Comparison of ENCODE assay signal across 29 cellular contexts in genomic region chr1:1086911-1087341, GRCh38. TPM values are rescaled to one million over a fixed set of nuclear protein-coding genes. Genes with fewer than 3 reads are reported as not detected.
DNase-seq lines count a peak whose midpoint lies in the region; ATAC-seq and TF ChIP-seq lines count a peak whose summit lies in the region.
"Had no signal": no experiment of that assay in that cellular context is flagged by ENCODE, and none has a peak within 500 bp of the region (broad histone marks: within the 10 kb centered on the region; RNA-seq: fewer than 3 reads in every experiment).

No MANE protein-coding gene starts in this region.

- H3K36me3 ChIP-seq in BLaER1 (peaks cover 25% of the 10 kb centered on the region), spleen (peaks cover 0 to 50% (median 2%) of the 10 kb centered on the region in 6 donors)
- H3K36me3 ChIP-seq: pancreas, SJCRH30 had no signal

- intact Hi-C loops in spleen (cut with DNase I; ENCODE audit: low total_unique reads) = no loop called here

- DNase-seq in D341Med (ENCODE audit: low spot score) = peak; percentile 27
- peak; percentile 38 for DNase-seq in left lobe of liver (ENCODE audit: low spot score)
- peak; percentile 58 for DNase-seq in spleen
- no peak for DNase-seq in erythroblast (lab: John Stamatoyannopoulos, UW)
- DNase-seq in NCI-H446 treated with DMSO at 0.1 percent for 48 hours (lab: John Stamatoyannopoulos, UW) = no peak
- DNase-seq: activated CD4-positive, alpha-beta T cell treated with anti-CD3 and anti-CD28 coated beads, Interleukin-2, amount 10 ng/mL, durations not matched to agents 24 days and 14 days; activated T-cell treated with anti-CD3 and anti-CD28 coated beads, Interleukin-2, amount 50 U/mL, for 48 hours; dermis blood vessel endothelial cell; esophagus squamous epithelium; foreskin keratinocyte; GOT3; natural killer cell; NCI-H1092 treated with DMSO at 0.1 percent for 48 hours; NCI-H187; SJCRH30; stimulated activated CD4-positive, alpha-beta T cell treated with anti-CD3 and anti-CD28 coated beads, Interleukin-1b, Interleukin-23, amount 100 ng/mL, for 48 hours; T-cell had no signal

- H3K4me1 ChIP-seq in BLaER1 = peaks cover 96% of the 10 kb centered on the region
- no peaks in the 10 kb centered on the region for H3K4me1 ChIP-seq in spleen
- H3K4me1 ChIP-seq: esophagus squamous epithelium, foreskin keratinocyte, pancreas, SJCRH30 had no signal

- peak overlapping the region; percentile 79 for H3K9ac ChIP-seq in BLaER1

- no peaks in the 10 kb centered on the region for H3K9me3 ChIP-seq in BLaER1
- H3K9me3 ChIP-seq in spleen = no peaks in the 10 kb centered on the region
- H3K9me3 ChIP-seq: esophagus squamous epithelium, mucosa of descending colon, pancreas, SJCRH30 had no signal

- no peaks in the 10 kb centered on the region for H3K27me3 ChIP-seq in BLaER1
- H3K27me3 ChIP-seq in spleen (replicated peaks in 1 of 7) = no peaks in the 10 kb centered on the region
- H3K27me3 ChIP-seq: esophagus squamous epithelium, foreskin keratinocyte, pancreas, SJCRH30 had no signal

- TF ChIP-seq CTCF in spleen (IDR thresholded peaks at IDR 0.05 in 8 of 11, conservative IDR thresholded peaks at IDR 0.05 in 3 of 11) = no peak

- ATAC-seq in left lobe of liver (no peak), HG02970 (IDR thresholded peaks at IDR 0.05; ENCODE audit: low FRiP score, unreplicated experiment) (no peak)
- ATAC-seq: foreskin keratinocyte, K562, mucosa of descending colon, natural killer cell, pancreas, T-cell, WTC11 had no signal

- H3K4me2 ChIP-seq in BLaER1 = peak overlapping the region; percentile 95
- H3K4me2 ChIP-seq: smooth muscle cell had no signal

- H3K27ac ChIP-seq in BLaER1 (peak overlapping the region; percentile 86), spleen (no peak overlapping the region)
- H3K27ac ChIP-seq: esophagus squamous epithelium, foreskin keratinocyte, pancreas, SJCRH30 had no signal

- TF ChIP-seq POLR2A in spleen (IDR thresholded peaks at IDR 0.05) (no peak), erythroblast (IDR thresholded peaks at IDR 0.05; ENCODE audit: low read length) (no peak)

- WGBS in spleen, 5 donors = 83 to 94% (median 91%) methylated on average over 13 to 17 of the region's 17 CpGs

- peaks cover 19% of the 10 kb centered on the region for H4K20me1 ChIP-seq in BLaER1

- H3K4me3 ChIP-seq in BLaER1 (peak overlapping the region; percentile 57), spleen (no peak overlapping the region)
- H3K4me3 ChIP-seq: esophagus squamous epithelium, K562, lung, mucosa of descending colon, pancreas, SJCRH30, smooth muscle cell had no signal

RNA-seq across cellular contexts. Expression of gene RNF223, which starts 12.8 kb away (rescaled TPM):
- total RNA-seq in left lobe of liver (not detected), spleen (not detected)
- not detected for polyA plus RNA-seq in spleen
- total RNA-seq: activated CD4-positive, alpha-beta T cell treated with anti-CD3 and anti-CD28 coated beads, Interleukin-2, amount 10 ng/mL, durations not matched to agents 24 days and 14 days; activated CD8-positive, alpha-beta memory T cell treated with anti-CD3 and anti-CD28 coated beads for 36 hours; Daoy; dermis blood vessel endothelial cell; natural killer cell; NCI-H460; SJCRH30; T-cell; WTC11 had no signal
- polyA plus RNA-seq: CD14-positive monocyte had no signal

RNA-seq across cellular contexts. Expression of gene C1orf159, which starts 29.0 kb away (rescaled TPM):
- 8.4 TPM for total RNA-seq in left lobe of liver
- 10 to 100 TPM; 12.1 to 22.5 (median 18.7) TPM for total RNA-seq in spleen
- polyA plus RNA-seq in spleen = 10 to 100 TPM in 2 of 3 donors, 1 to 10 TPM in 1; 8.5 to 25.7 (median 24.1) TPM

Comparison
In these comparisons a context has a peak if more than half of its experiments do, and no peak if none do; other contexts are left out.
1. DNase-seq: peak in D341Med (single experiment), left lobe of liver (single experiment) and spleen (single experiment); none in erythroblast (0 of 2) and NCI-H446 treated with DMSO at 0.1 percent for 48 hours (single experiment).